Comparison of ENCODE assay signal across 26 cellular contexts in genomic region chr6:2750832-2751231, GRCh38. TPM values are rescaled to one million over a fixed set of nuclear protein-coding genes. Genes with fewer than 3 reads are reported as not detected.
A peak's percentile ranks its signal among the peaks of the same experiment; 100 is the strongest.
DNase-seq lines count a peak whose midpoint lies in the region; ATAC-seq and TF ChIP-seq lines count a peak whose summit lies in the region.
"Had no signal": no experiment of that assay in that cellular context is flagged by ENCODE, and none has a peak within 500 bp of the region (broad histone marks: within the 10 kb centered on the region; RNA-seq: fewer than 3 reads in every experiment).

Gene MYLK4, minus strand, starts transcription at chr6:2750922. Its CDS starts 1,628 bp downstream, at chr6:2749294.

- DNase-seq in right cardiac atrium (no peak), right atrium auricular region (ENCODE audit: low spot score) (no peak), ascending aorta (ENCODE audit: low spot score in 2 of 2) (no peak), myocyte (ENCODE audit: low read depth) (peak; percentile 37), uterus (no peak), kidney glomerular epithelial cell (lab: John Stamatoyannopoulos, UW) (no peak), inferior parietal cortex (ENCODE audit: extremely low spot score) (no peak), NCI-H748 (lab: John Stamatoyannopoulos, UW; ENCODE audit: unreplicated experiment) (no peak)
- DNase-seq: activated CD8-positive, alpha-beta T cell treated with anti-CD3 and anti-CD28 coated beads, Interleukin-2, amount 10 ng/mL, durations not matched to agents 7 days and 5 days; activated effector memory CD4-positive, alpha-beta T cell treated with anti-CD3 and anti-CD28 coated beads, Interleukin-2, amount 50 U/mL, for 16 hours; COR-L47; cortex of kidney; DMS79; esophagus squamous epithelium; NCI-H1105; NCI-H2081; NCI-H345; NCI-H82; PC-9; SHP77; spleen; stimulated activated CD4-positive, alpha-beta T cell treated with anti-CD3 and anti-CD28 coated beads, Interleukin-4, amount 100 ng/mL, for 1 hour had no signal

- H3K4me3 ChIP-seq in right cardiac atrium (ENCODE audit: low read length): peak within 1 kb of the TSS; percentile 0
- H3K4me3 ChIP-seq in right atrium auricular region: peak within 1 kb of the TSS in 1 of 2 donors; percentile 19
- peak within 1 kb of the TSS; percentile 21 to 47 for H3K4me3 ChIP-seq in ascending aorta
- peak within 1 kb of the TSS; percentile 6 for H3K4me3 ChIP-seq in uterus
- H3K4me3 ChIP-seq: esophagus squamous epithelium, HAP-1, lung, PC-9, spleen, suprapubic skin had no signal

- no peak for TF ChIP-seq CTCF in right atrium auricular region (IDR thresholded peaks at IDR 0.05)
- no peak for TF ChIP-seq CTCF in ascending aorta (IDR thresholded peaks at IDR 0.05)
- TF ChIP-seq CTCF in uterus (IDR thresholded peaks at IDR 0.05): no peak

- 84% methylated on average over 7 of the region's 7 CpGs for WGBS in right cardiac atrium

- H3K9me3 ChIP-seq in right cardiac atrium (ENCODE audit: control insufficient read depth, low read length) (no peaks in the 10 kb centered on the region), right atrium auricular region (no peaks in the 10 kb centered on the region), ascending aorta (no peaks in the 10 kb centered on the region), uterus (no peaks in the 10 kb centered on the region)
- H3K9me3 ChIP-seq: esophagus squamous epithelium, HAP-1, spleen, suprapubic skin had no signal

- no peak for ATAC-seq in right cardiac atrium
- ATAC-seq: activated CD8-positive, alpha-beta T cell treated with anti-CD3 and anti-CD28 coated beads, Interleukin-2, amount 10 ng/mL, durations not matched to agents 7 days and 5 days; stimulated activated memory B cell treated with anti-CD40 and anti-IgM and Interleukin-4, amounts not matched to agents 10 μg/mL and 1 μg/mL and 100 μg/mL, for 72 hours had no signal

- TF ChIP-seq POLR2A in uterus (IDR thresholded peaks at IDR 0.05): no peak

- H3K36me3 ChIP-seq in right atrium auricular region (no peaks in the 10 kb centered on the region), ascending aorta (no peaks in the 10 kb centered on the region), uterus (no peaks in the 10 kb centered on the region)
- H3K36me3 ChIP-seq: esophagus squamous epithelium, HAP-1, spleen, suprapubic skin had no signal

- intact Hi-C loops in right cardiac atrium (cut with DNase I) (no loop called here), ascending aorta (cut with DNase I) (loop anchor here (1.0 kb wide), 1 partner anchor 1155 kb away; no protein-coding TSS in a partner anchor), uterus (cut with DNase I; ENCODE audit: low total_unique reads) (no loop called here)

- H3K27me3 ChIP-seq in right cardiac atrium (ENCODE audit: control insufficient read depth, insufficient read depth): no peaks in the 10 kb centered on the region
- no peaks in the 10 kb centered on the region for H3K27me3 ChIP-seq in right atrium auricular region
- no peaks in the 10 kb centered on the region for H3K27me3 ChIP-seq in ascending aorta
- H3K27me3 ChIP-seq in uterus: no peaks in the 10 kb centered on the region
- H3K27me3 ChIP-seq: esophagus squamous epithelium, suprapubic skin had no signal

- no peaks in the 10 kb centered on the region for H3K4me1 ChIP-seq in right cardiac atrium (ENCODE audit: control insufficient read depth, insufficient read depth, low read length)
- peaks cover 0 to 25% of the 10 kb centered on the region in 2 donors for H3K4me1 ChIP-seq in right atrium auricular region
- H3K4me1 ChIP-seq in ascending aorta: peaks cover 0 to 5% of the 10 kb centered on the region in 2 donors
- H3K4me1 ChIP-seq in uterus: no peaks in the 10 kb centered on the region
- H3K4me1 ChIP-seq: suprapubic skin had no signal

- no peak within 1 kb of the TSS for H3K27ac ChIP-seq in right cardiac atrium (ENCODE audit: low read length)
- H3K27ac ChIP-seq in right atrium auricular region: no peak within 1 kb of the TSS
- H3K27ac ChIP-seq in ascending aorta: no peak within 1 kb of the TSS
- H3K27ac ChIP-seq in uterus: no peak within 1 kb of the TSS
- H3K27ac ChIP-seq: esophagus squamous epithelium, PC-9, spleen, suprapubic skin had no signal

RNA-seq across cellular contexts. Expression of gene MYLK4, which starts in this region (rescaled TPM):
- total RNA-seq in right cardiac atrium (1 to 10 TPM; 1.9 to 3.7 (median 2.5) TPM), right atrium auricular region (1 to 10 TPM; 1.0 to 3.6 TPM), ascending aorta (not detected), myocyte (5.6 and 9.4 TPM in 2 replicates), uterus (1 to 10 TPM; 1.2 to 6.4 (median 1.3) TPM)
- polyA plus RNA-seq in right cardiac atrium: 1.3 TPM
- 1.1 TPM for polyA plus RNA-seq in myocyte (2012)
